In the genomic region with DNA sequence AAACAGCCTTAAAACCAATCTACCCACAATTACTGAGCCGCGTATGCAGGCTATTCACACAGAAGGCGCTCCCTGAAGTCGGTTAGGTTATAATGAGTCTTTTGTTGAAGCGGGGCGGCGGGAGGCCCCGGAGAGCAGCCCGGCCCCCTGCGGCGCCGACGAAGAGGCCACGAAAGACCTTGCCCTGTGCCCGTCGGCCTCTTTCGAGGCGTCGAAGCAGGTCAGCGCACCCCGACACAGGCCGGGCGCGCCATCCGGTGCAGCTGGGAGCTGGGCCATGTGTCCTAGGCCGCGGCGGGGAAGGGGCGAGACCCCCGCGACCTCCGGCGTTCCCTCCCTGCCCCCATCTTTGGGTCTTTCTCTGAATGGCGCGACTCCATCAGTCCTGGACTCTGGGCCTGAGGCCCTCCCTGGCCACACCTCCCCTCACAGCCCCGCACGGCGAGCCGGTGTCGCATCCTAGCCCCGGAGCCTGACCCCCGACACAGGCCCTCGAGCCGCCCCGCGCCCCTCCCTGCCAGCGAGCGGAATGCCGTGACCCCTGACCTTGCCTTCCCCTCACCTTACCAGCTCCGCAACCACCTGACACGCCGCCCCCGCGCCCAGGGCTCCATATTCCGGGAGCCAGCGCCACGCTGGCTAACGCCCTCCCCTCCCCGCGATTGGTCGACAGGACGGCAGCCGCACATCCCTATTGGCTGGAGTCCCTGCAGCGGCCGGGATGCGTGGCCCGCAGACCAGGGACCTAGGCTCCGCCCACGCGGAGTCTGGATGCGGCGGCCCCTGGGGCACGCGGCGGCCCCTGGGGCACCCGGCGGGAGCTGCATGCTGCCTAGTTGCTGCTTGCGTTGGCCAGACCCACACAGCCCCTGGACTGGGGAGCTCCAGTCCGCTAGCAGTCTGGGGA, we compare ENCODE assay signal across 8 cellular contexts. TPM values are rescaled to one million over a fixed set of nuclear protein-coding genes. Genes with fewer than 3 reads are reported as not detected.
DNase-seq lines count a peak whose midpoint lies in the region; ATAC-seq and TF ChIP-seq lines count a peak whose summit lies in the region.

A gene (minus strand): TSS at position 637 of the 907 bp plus-strand sequence. CDS start 15,656 bp downstream, outside the sequence.

- peaks cover 53% of the 10 kb centered on the region for H3K4me1 Mint-ChIP-seq in activated CD4-positive, alpha-beta T cell treated with anti-CD3 and anti-CD28 coated beads, Interleukin-2, amount 10 ng/mL, durations not matched to agents 7 days and 5 days

- no peaks in the 10 kb centered on the region for H3K36me3 ChIP-seq in BLaER1 treated with 17β-estradiol and CSF1 and Interleukin-3, amounts not matched to agents 10 nM and 100 nM

- H4K20me1 ChIP-seq in BLaER1 treated with 17β-estradiol and CSF1 and Interleukin-3, amounts not matched to agents 10 nM and 100 nM = peaks cover 0 to 21% (median 2%) of the 10 kb centered on the region in 11 experiments; a peak in 7 of 22 replicates

- CTCF ChIA-PET in activated CD4-positive, alpha-beta T cell treated with anti-CD3 and anti-CD28 coated beads, Interleukin-2, amount 10 ng/mL, durations not matched to agents 7 days and 5 days (lab: Charles Lee) = interaction anchor here (0.6 to 1.8 kb wide), 8 partner anchors 8 to 949 kb away, joined by 3 to 4 read pairs (median 3); no protein-coding TSS in a partner anchor

- peak within 1 kb of the TSS; percentile 76 to 87 (median 81) for H3K4me3 ChIP-seq in BLaER1 treated with 17β-estradiol and CSF1 and Interleukin-3, amounts not matched to agents 10 nM and 100 nM
- peak within 1 kb of the TSS; percentile 95 for H3K4me3 ChIP-seq in coronary artery

- H3K27ac Mint-ChIP-seq in activated CD4-positive, alpha-beta T cell treated with anti-CD3 and anti-CD28 coated beads, Interleukin-2, amount 10 ng/mL, durations not matched to agents 7 days and 5 days = peak within 1 kb of the TSS; percentile 96

- no peaks in the 10 kb centered on the region for H3K27me3 ChIP-seq in BLaER1 treated with 17β-estradiol and CSF1 and Interleukin-3, amounts not matched to agents 10 nM and 100 nM

- POLR2A ChIA-PET in activated CD4-positive, alpha-beta T cell treated with anti-CD3 and anti-CD28 coated beads, Interleukin-2, amount 10 ng/mL, durations not matched to agents 7 days and 5 days (lab: Charles Lee) = interaction anchor here (0.6 to 1.8 kb wide), 2 partner anchors 230 to 261 kb away, joined by 5 read pairs; no protein-coding TSS in a partner anchor

- DNase-seq in NCI-H69 (lab: John Stamatoyannopoulos, UW) = peak; percentile 99
- DNase-seq in activated CD4-positive, alpha-beta T cell treated with anti-CD3 and anti-CD28 coated beads, Interleukin-2, amount 10 ng/mL, durations not matched to agents 7 days and 5 days = peak; percentile 94
- peak; percentile 97 for DNase-seq in coronary artery (ENCODE audit: low spot score)
- peak; percentile 99 for DNase-seq in left kidney (ENCODE audit: low read depth, low spot score)
- peak; percentile 97 for DNase-seq in stimulated activated CD4-positive, alpha-beta T cell treated with anti-CD3 and anti-CD28 coated beads, Interleukin-1b, Interleukin-23, amount 100 ng/mL, for 48 hours

- ATAC-seq in GM19328 (IDR thresholded peaks at IDR 0.05; ENCODE audit: unreplicated experiment) (peak; percentile 93), HG03520 (IDR thresholded peaks at IDR 0.05; ENCODE audit: unreplicated experiment) (peak; percentile 86)

- peak within 1 kb of the TSS; percentile 81 to 87 (median 85) for H3K27ac ChIP-seq in BLaER1 treated with 17β-estradiol and CSF1 and Interleukin-3, amounts not matched to agents 10 nM and 100 nM
- H3K27ac ChIP-seq in coronary artery = peak within 1 kb of the TSS; percentile 96

- peaks cover 3% of the 10 kb centered on the region for H3K36me3 Mint-ChIP-seq in activated CD4-positive, alpha-beta T cell treated with anti-CD3 and anti-CD28 coated beads, Interleukin-2, amount 10 ng/mL, durations not matched to agents 7 days and 5 days (ENCODE audit: low read depth)

- no peaks in the 10 kb centered on the region for H3K9me3 Mint-ChIP-seq in activated CD4-positive, alpha-beta T cell treated with anti-CD3 and anti-CD28 coated beads, Interleukin-2, amount 10 ng/mL, durations not matched to agents 7 days and 5 days

- no peaks in the 10 kb centered on the region for H3K9me3 ChIP-seq in BLaER1 treated with 17β-estradiol and CSF1 and Interleukin-3, amounts not matched to agents 10 nM and 100 nM (replicated peaks in 1 of 11)

- H3K27me3 Mint-ChIP-seq in activated CD4-positive, alpha-beta T cell treated with anti-CD3 and anti-CD28 coated beads, Interleukin-2, amount 10 ng/mL, durations not matched to agents 7 days and 5 days = peaks cover 7% of the 10 kb centered on the region

- peaks cover 31 to 60% (median 41%) of the 10 kb centered on the region in 10 experiments for H3K4me1 ChIP-seq in BLaER1 treated with 17β-estradiol and CSF1 and Interleukin-3, amounts not matched to agents 10 nM and 100 nM

- peak within 1 kb of the TSS; percentile 89 for H3K4me3 Mint-ChIP-seq in activated CD4-positive, alpha-beta T cell treated with anti-CD3 and anti-CD28 coated beads, Interleukin-2, amount 10 ng/mL, durations not matched to agents 7 days and 5 days

- TF ChIP-seq CTCF in coronary artery (IDR thresholded peaks at IDR 0.05) = no peak

- H3K4me2 ChIP-seq in BLaER1 treated with 17β-estradiol and CSF1 and Interleukin-3, amounts not matched to agents 10 nM and 100 nM = peak within 1 kb of the TSS; percentile 82 to 94 (median 92)

- H3K9ac ChIP-seq in BLaER1 treated with 17β-estradiol and CSF1 and Interleukin-3, amounts not matched to agents 10 nM and 100 nM = peak within 1 kb of the TSS; percentile 83 to 90 (median 87)

RNA-seq across cellular contexts. Expression of the gene that starts here (rescaled TPM):
- 10 to 100 TPM; 36.0 to 37.4 TPM for total RNA-seq in activated CD4-positive, alpha-beta T cell treated with anti-CD3 and anti-CD28 coated beads, Interleukin-2, amount 10 ng/mL, durations not matched to agents 7 days and 5 days

Comparison
In these comparisons a context has a peak if more than half of its experiments do, and no peak if none do; other contexts are left out.
1. Peak in every context shown above with its lines: DNase-seq, ATAC-seq, H3K4me3 ChIP-seq and H3K27ac ChIP-seq.